ENCODE assay signal across 1 cellular context in the genomic region with DNA sequence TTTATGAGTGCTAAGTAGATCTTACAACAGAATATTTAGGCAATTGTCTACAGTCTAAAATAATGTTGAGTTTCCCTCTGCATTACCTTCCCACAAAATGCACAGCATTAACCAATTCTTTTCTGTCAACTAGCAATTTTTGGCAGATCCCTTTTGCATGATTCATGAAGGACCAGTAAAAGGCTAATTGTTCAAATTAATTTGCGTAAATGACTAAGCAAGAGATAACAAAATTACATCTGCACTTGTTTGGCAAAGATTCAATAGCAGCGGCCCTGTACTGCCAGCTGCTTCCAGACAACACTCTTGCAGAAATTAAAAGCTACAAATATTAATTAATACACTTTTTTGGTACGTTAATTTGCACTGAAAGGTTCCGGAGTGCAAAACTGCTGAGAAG.
TF ChIP-seq lines count a peak whose summit lies in the region.

No MANE protein-coding gene starts in this region.

TF ChIP-seq in IMR-90, 13 proteins besides CTCF, POLR2A, EP300 and RAD21 (continued from another document):
- TF ChIP-seq MXI1 (IDR thresholded peaks at IDR 0.05; ENCODE audit: borderline replicate concordance, low read depth, low read length) = no peak
- TF ChIP-seq BHLHE40 (IDR thresholded peaks at IDR 0.05; ENCODE audit: low read depth, low read length) = no peak
- no peak for TF ChIP-seq SMC3 (IDR thresholded peaks at IDR 0.05; ENCODE audit: low read depth, low read length)
- no peak for TF ChIP-seq NFE2L2 (IDR thresholded peaks at IDR 0.05; ENCODE audit: low read depth, low read length)
- TF ChIP-seq CEBPB (IDR thresholded peaks at IDR 0.05; ENCODE audit: low read depth, low read length) = no peak
